1 cellular context compared by ENCODE assay signal in genomic region chr1:201641524-201642253, GRCh38.
TF ChIP-seq lines count a peak whose summit lies in the region.

No MANE protein-coding gene starts in this region.

TF ChIP-seq in IMR-90, 13 proteins besides CTCF, POLR2A, EP300 and RAD21 (continued from another document):
- TF ChIP-seq USF2 (IDR thresholded peaks at IDR 0.05; ENCODE audit: low read depth, low read length) (no peak), MAZ (IDR thresholded peaks at IDR 0.05; ENCODE audit: borderline replicate concordance, low read depth, low read length) (no peak)
